ENCODE assay signal across 21 cellular contexts in genomic region chr7:158123214-158123613, GRCh38.
DNase-seq lines count a peak whose midpoint lies in the region; ATAC-seq, FAIRE-seq and TF ChIP-seq lines count a peak whose summit lies in the region.
"Had no signal": no experiment of that assay in that cellular context is flagged by ENCODE, and none has a peak within 500 bp of the region (broad histone marks: within the 10 kb centered on the region; RNA-seq: fewer than 3 reads in every experiment).

No MANE protein-coding gene starts in this region.

- H3K4me2 ChIP-seq in osteoblast (ENCODE audit: insufficient read depth, low read length) (no peak overlapping the region), GM23338 (no peak overlapping the region)
- H3K4me2 ChIP-seq: BLaER1 had no signal

- H4K20me1 ChIP-seq in osteoblast (ENCODE audit: insufficient read depth, low read length), result no peaks in the 10 kb centered on the region
- H4K20me1 ChIP-seq in GM23338 (replicated peaks; ENCODE audit: insufficient read depth), result no peaks in the 10 kb centered on the region
- H4K20me1 ChIP-seq: BLaER1 had no signal

- H3K4me1 Mint-ChIP-seq in CD4-positive, alpha-beta memory T cell, result no peaks in the 10 kb centered on the region
- H3K4me1 Mint-ChIP-seq in GM23338, result no peaks in the 10 kb centered on the region
- H3K4me1 Mint-ChIP-seq: CD14-positive monocyte, H9 had no signal

- peaks cover 2 to 30% (median 14%) of the 10 kb centered on the region in 8 donors for H3K9me3 Mint-ChIP-seq in CD4-positive, alpha-beta memory T cell
- peaks cover 76% of the 10 kb centered on the region for H3K9me3 Mint-ChIP-seq in GM23338

- TF ChIP-seq CTCF in kidney (IDR thresholded peaks at IDR 0.05; ENCODE audit: borderline replicate concordance, extremely low read depth, insufficient read depth), result no peak
- no peak for TF ChIP-seq CTCF in osteoblast (IDR thresholded peaks at IDR 0.05; ENCODE audit: extremely low read depth, low read depth, low read length)
- no peak for TF ChIP-seq CTCF in spleen (IDR thresholded peaks at IDR 0.05 in 8 of 11, conservative IDR thresholded peaks at IDR 0.05 in 3 of 11)
- TF ChIP-seq CTCF in GM23338 (conservative IDR thresholded peaks at IDR 0.05; ENCODE audit: low read depth in 2 of 2), result no peak

- H3K4me3 Mint-ChIP-seq in CD4-positive, alpha-beta memory T cell, result no peak overlapping the region
- no peak overlapping the region for H3K4me3 Mint-ChIP-seq in GM23338
- H3K4me3 Mint-ChIP-seq: CD14-positive monocyte; CD8-positive, alpha-beta T cell; H9 had no signal

- H3K79me2 ChIP-seq in osteoblast (ENCODE audit: insufficient read depth, low read length), result no peaks in the 10 kb centered on the region
- no peaks in the 10 kb centered on the region for H3K79me2 ChIP-seq in GM23338 (replicated peaks; ENCODE audit: insufficient read depth)

- no peak overlapping the region for H3K9ac ChIP-seq in kidney (ENCODE audit: low read length in 2 of 2)
- H3K9ac ChIP-seq: BLaER1, GM23248 had no signal

- H3K4me1 ChIP-seq in kidney (ENCODE audit: control insufficient read depth in 1 of 2, insufficient read depth in 1 of 2, low read depth in 1 of 2, low read length in 2 of 2) (no peaks in the 10 kb centered on the region), osteoblast (ENCODE audit: insufficient read depth, low read length) (no peaks in the 10 kb centered on the region), spleen (no peaks in the 10 kb centered on the region), GM23338 (ENCODE audit: insufficient read depth) (no peaks in the 10 kb centered on the region)
- H3K4me1 ChIP-seq in CD4-positive, alpha-beta memory T cell (ENCODE audit: insufficient read depth, low read length), result no peaks in the 10 kb centered on the region
- H3K4me1 ChIP-seq: BLaER1 had no signal

- no peaks in the 10 kb centered on the region for H3K27me3 Mint-ChIP-seq in CD4-positive, alpha-beta memory T cell
- H3K27me3 Mint-ChIP-seq in GM23338 (ENCODE audit: insufficient read depth, low read depth, poor library complexity), result peaks cover 7% of the 10 kb centered on the region

- H3K27ac Mint-ChIP-seq in CD4-positive, alpha-beta memory T cell, result no peak overlapping the region
- H3K27ac Mint-ChIP-seq in GM23338, result no peak overlapping the region
- H3K27ac Mint-ChIP-seq: CD14-positive monocyte; CD8-positive, alpha-beta T cell; H9 had no signal

- H3K36me3 ChIP-seq in H7 (replicated peaks; ENCODE audit: control insufficient read depth, insufficient read depth, low read length) (no peaks in the 10 kb centered on the region), kidney (ENCODE audit: control insufficient read depth in 1 of 2, insufficient read depth in 2 of 2, low read length in 2 of 2) (no peaks in the 10 kb centered on the region), osteoblast (ENCODE audit: insufficient read depth, low read length) (no peaks in the 10 kb centered on the region), spleen (no peaks in the 10 kb centered on the region), GM23338 (ENCODE audit: insufficient read depth) (peaks cover 8% of the 10 kb centered on the region)
- no peaks in the 10 kb centered on the region for H3K36me3 ChIP-seq in CD4-positive, alpha-beta memory T cell (ENCODE audit: insufficient read depth, low read length)
- H3K36me3 ChIP-seq: BLaER1 had no signal

- no peak for FAIRE-seq in kidney (lab: Jason Lieb, UNC)
- FAIRE-seq: GM12892, GM18507, HTR-8/SVneo had no signal

- H2AFZ ChIP-seq in osteoblast (ENCODE audit: low read length) (no peak overlapping the region), GM23338 (no peak overlapping the region)
- H2AFZ ChIP-seq: GM23248 had no signal

- no peaks in the 10 kb centered on the region for H3K36me3 Mint-ChIP-seq in CD4-positive, alpha-beta memory T cell
- peaks cover 61% of the 10 kb centered on the region for H3K36me3 Mint-ChIP-seq in GM23338 (ENCODE audit: low read depth)
- H3K36me3 Mint-ChIP-seq: CD14-positive monocyte; CD8-positive, alpha-beta T cell had no signal

- H3K9me3 ChIP-seq in kidney (ENCODE audit: control insufficient read depth in 1 of 2, low read length in 2 of 2) (peaks cover 0 to 3% of the 10 kb centered on the region in 2 donors), osteoblast (ENCODE audit: low read depth, low read length) (no peaks in the 10 kb centered on the region), spleen (peaks cover 2 to 93% (median 46%) of the 10 kb centered on the region in 8 donors)
- H3K9me3 ChIP-seq in CD4-positive, alpha-beta memory T cell (ENCODE audit: control insufficient read depth in 1 of 2, low read length in 2 of 2), result peaks cover 0 to 3% of the 10 kb centered on the region in 2 donors

- H3F3A ChIP-seq in GM23338 (replicated peaks; ENCODE audit: low read depth), result no peaks in the 10 kb centered on the region

- WGBS in spleen, 5 donors, result 93 to 94% (median 93%) methylated on average over 18 to 20 of the region's 20 CpGs

- ATAC-seq in GM23338, result no peak
- ATAC-seq: CD8-positive, alpha-beta T cell had no signal

- H3K4me3 ChIP-seq in H7 (ENCODE audit: insufficient read depth, low read depth, low read length) (no peak overlapping the region), kidney (ENCODE audit: low read length in 2 of 2) (no peak overlapping the region), osteoblast (ENCODE audit: insufficient read depth, low read length) (no peak overlapping the region), spleen (no peak overlapping the region), GM23338 (no peak overlapping the region)
- no peak overlapping the region for H3K4me3 ChIP-seq in CD4-positive, alpha-beta memory T cell (ENCODE audit: low read length in 2 of 2)
- H3K4me3 ChIP-seq: BLaER1, GM23248 had no signal

- intact Hi-C loops in kidney (cut with DNase I), result no loop called here
- intact Hi-C loops in spleen (cut with DNase I; ENCODE audit: low total_unique reads), result no loop called here
- intact Hi-C loops in CD4-positive, alpha-beta memory T cell (cut with micrococcal nuclease), result no loop called here

- no peak overlapping the region for H3K27ac ChIP-seq in kidney (ENCODE audit: low read depth in 2 of 2, low read length in 2 of 2)
- no peak overlapping the region for H3K27ac ChIP-seq in osteoblast (ENCODE audit: low read depth, low read length)
- no peak overlapping the region for H3K27ac ChIP-seq in spleen
- no peak overlapping the region for H3K27ac ChIP-seq in CD4-positive, alpha-beta memory T cell (ENCODE audit: low read depth, low read length)
- H3K27ac ChIP-seq in GM23338 (ENCODE audit: low read depth), result no peak overlapping the region
- H3K27ac ChIP-seq: BLaER1, GM23248 had no signal

- no peak for TF ChIP-seq POLR2A in spleen (IDR thresholded peaks at IDR 0.05)

- no peaks in the 10 kb centered on the region for H3K27me3 ChIP-seq in H7 (ENCODE audit: control insufficient read depth, insufficient read depth, low read length)
- no peaks in the 10 kb centered on the region for H3K27me3 ChIP-seq in osteoblast (ENCODE audit: insufficient read depth, low read length)
- H3K27me3 ChIP-seq in spleen (replicated peaks in 1 of 7), result no peaks in the 10 kb centered on the region
- no peaks in the 10 kb centered on the region for H3K27me3 ChIP-seq in CD4-positive, alpha-beta memory T cell (ENCODE audit: insufficient read depth, low read length)
- no peaks in the 10 kb centered on the region for H3K27me3 ChIP-seq in GM23338 (ENCODE audit: insufficient read depth)
- H3K27me3 ChIP-seq: BLaER1 had no signal

- POLR2A ChIA-PET in CD4-positive, alpha-beta memory T cell (lab: Charles Lee; ENCODE audit: partially characterized antibody), result no interaction called here

- H3K9me2 ChIP-seq in GM23338 (ENCODE audit: insufficient read depth), result no peaks in the 10 kb centered on the region

- CTCF ChIA-PET in CD4-positive, alpha-beta memory T cell (lab: Charles Lee; ENCODE audit: partially characterized antibody), result no interaction called here

- DNase-seq in H7 (peak; percentile 37), kidney (peak; percentile 63), osteoblast (ENCODE audit: insufficient read length, low spot score, missing footprints) (peak; percentile 37), spleen (peak; percentile 59), superior temporal gyrus (ENCODE audit: extremely low spot score) (no peak), cerebellar cortex (ENCODE audit: low spot score) (no peak), GM23338 (ENCODE audit: low spot score) (no peak)
- DNase-seq in CD4-positive, alpha-beta memory T cell, result no peak
- DNase-seq: 8988T; CD8-positive, alpha-beta T cell; DMS 273 treated with DMSO at 0.1 percent for 48 hours; DMS79; GDM1; GM23248; H9; IMR-90 had no signal

TF ChIP-seq in GM23338, 12 proteins besides CTCF, POLR2A, EP300 and RAD21 (continues in another document):
- no peak for TF ChIP-seq POLR2AphosphoS5 (IDR thresholded peaks at IDR 0.05; ENCODE audit: low read depth)
- no peak for TF ChIP-seq ZNF114 (CRISPR knock-in tag; IDR thresholded peaks at IDR 0.05)
- TF ChIP-seq JUNB (IDR thresholded peaks at IDR 0.05; ENCODE audit: unreplicated experiment), result no peak
- TF ChIP-seq ZNF331 (CRISPR knock-in tag; IDR thresholded peaks at IDR 0.05; ENCODE audit: low read depth), result no peak
- no peak for TF ChIP-seq CREB1 (CRISPR knock-in tag; IDR thresholded peaks at IDR 0.05; ENCODE audit: low read depth)
- TF ChIP-seq ETS1 (IDR thresholded peaks at IDR 0.05), result no peak
- no peak for TF ChIP-seq NANOG (IDR thresholded peaks at IDR 0.05; ENCODE audit: borderline replicate concordance)
- TF ChIP-seq EZH2phosphoT487 (IDR thresholded peaks at IDR 0.05; ENCODE audit: unreplicated experiment), result no peak
- no peak for TF ChIP-seq EZH2 (IDR thresholded peaks at IDR 0.05; ENCODE audit: low read depth, unreplicated experiment)

Comparison
In these comparisons a context has a peak if more than half of its experiments do, and no peak if none do; other contexts are left out.
1. DNase-seq: peak in H7 (single experiment), kidney (single experiment), osteoblast (single experiment) and spleen (single experiment); none in superior temporal gyrus (single experiment), cerebellar cortex (single experiment), CD4-positive, alpha-beta memory T cell (0 of 5) and GM23338 (single experiment).